14 cellular contexts compared by ENCODE assay signal in the genomic region with DNA sequence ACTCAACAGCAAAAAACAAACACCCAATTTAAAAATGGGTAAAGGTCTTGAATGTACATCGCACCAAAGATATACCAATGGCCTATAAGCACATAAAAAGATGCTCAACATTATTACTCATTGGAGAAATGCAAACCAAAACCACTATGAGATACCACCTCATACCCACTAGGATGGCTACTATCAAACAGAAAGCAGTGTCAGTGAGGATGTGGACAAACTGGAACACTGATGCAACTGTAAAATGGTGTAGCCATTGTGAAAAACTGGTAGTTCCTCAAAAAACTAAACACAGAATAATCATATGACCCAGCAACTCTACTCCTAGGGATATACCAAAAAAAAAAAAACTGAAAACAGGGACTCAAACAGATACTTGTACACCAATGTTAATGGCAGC. TPM values are rescaled to one million over a fixed set of nuclear protein-coding genes. Genes with fewer than 3 reads are reported as not detected.
DNase-seq lines count a peak whose midpoint lies in the region; TF ChIP-seq lines count a peak whose summit lies in the region.
"Had no signal": no experiment of that assay in that cellular context is flagged by ENCODE, and none has a peak within 500 bp of the region (broad histone marks: within the 10 kb centered on the region; RNA-seq: fewer than 3 reads in every experiment).

No MANE protein-coding gene starts in this region.

- CTCF ChIA-PET in activated CD4-positive, alpha-beta memory T cell treated with anti-CD3 and anti-CD28 coated beads for 36 hours (lab: Charles Lee), result interaction anchor here (1.2 kb wide), 1 partner anchor 49 kb away, joined by 4 read pairs; a partner anchor contains a TSS

- TF ChIP-seq CTCF in GM12865 (IDR thresholded peaks at IDR 0.05; ENCODE audit: insufficient read depth, low read depth, low read length, missing control alignments), result no peak
- TF ChIP-seq CTCF in HFFc6 (IDR thresholded peaks at IDR 0.05), result no peak
- no peak for TF ChIP-seq CTCF in coronary artery (IDR thresholded peaks at IDR 0.05)

- intact Hi-C loops in activated CD4-positive, alpha-beta memory T cell treated with anti-CD3 and anti-CD28 coated beads for 36 hours (cut with micrococcal nuclease), result loop anchor here (2.0 kb wide), 2 partner anchors 16 to 26 kb away; no protein-coding TSS in a partner anchor

- 0 out of 2 replicates have a peak, but pooled peaks cover under 1% of the 10 kb centered on the region for H3K36me3 Mint-ChIP-seq in HFFc6 (ENCODE audit: low read depth)
- peaks cover 3% of the 10 kb centered on the region for H3K36me3 Mint-ChIP-seq in activated CD4-positive, alpha-beta memory T cell treated with anti-CD3 and anti-CD28 coated beads for 36 hours

- H3K27ac Mint-ChIP-seq in HFFc6, result 0 out of 2 replicates have a peak overlapping the region, but pooled peaks have one; percentile 2
- H3K27ac Mint-ChIP-seq in activated CD4-positive, alpha-beta memory T cell treated with anti-CD3 and anti-CD28 coated beads for 36 hours, result no peak overlapping the region
- H3K27ac Mint-ChIP-seq: progenitor cell of endocrine pancreas, type B pancreatic cell had no signal

- H3K4me3 ChIP-seq in GM12865 (ENCODE audit: low read depth, low read length) (no peak overlapping the region), coronary artery (no peak overlapping the region)
- H3K4me3 ChIP-seq: HAP-1 had no signal

- H3K27ac ChIP-seq in coronary artery, result no peak overlapping the region

- POLR2A ChIA-PET in activated CD4-positive, alpha-beta memory T cell treated with anti-CD3 and anti-CD28 coated beads for 36 hours (lab: Charles Lee), result no interaction called here

- H3K9me3 Mint-ChIP-seq in HFFc6, result no peaks in the 10 kb centered on the region
- peaks cover under 1% of the 10 kb centered on the region for H3K9me3 Mint-ChIP-seq in activated CD4-positive, alpha-beta memory T cell treated with anti-CD3 and anti-CD28 coated beads for 36 hours

- no peak overlapping the region for H3K4me3 Mint-ChIP-seq in HFFc6
- no peak overlapping the region for H3K4me3 Mint-ChIP-seq in activated CD4-positive, alpha-beta memory T cell treated with anti-CD3 and anti-CD28 coated beads for 36 hours
- H3K4me3 Mint-ChIP-seq: type B pancreatic cell had no signal

- H3K27me3 Mint-ChIP-seq in HFFc6 (ENCODE audit: insufficient read depth), result no peaks in the 10 kb centered on the region; the same call in 1 of the 2 replicates
- H3K27me3 Mint-ChIP-seq in activated CD4-positive, alpha-beta memory T cell treated with anti-CD3 and anti-CD28 coated beads for 36 hours, result no peaks in the 10 kb centered on the region
- H3K27me3 Mint-ChIP-seq: progenitor cell of endocrine pancreas, type B pancreatic cell had no signal

- DNase-seq in GM12865 (ENCODE audit: low read depth) (peak; percentile 28), HFFc6 (no peak), SKM-1 (lab: John Stamatoyannopoulos, UW; ENCODE audit: unreplicated experiment) (peak; percentile 10), medulla oblongata (ENCODE audit: extremely low spot score) (peak; percentile 38), NCI-H2227 treated with DMSO at 0.1 percent for 48 hours (lab: John Stamatoyannopoulos, UW) (no peak), coronary artery (ENCODE audit: low spot score) (no peak), occipital lobe (lab: John Stamatoyannopoulos, UW) (no peak)
- no peak for DNase-seq in activated CD4-positive, alpha-beta memory T cell treated with anti-CD3 and anti-CD28 coated beads for 36 hours
- DNase-seq: DMS153, NCI-H2081, SHP77 had no signal

- H3K4me1 Mint-ChIP-seq in HFFc6 (ENCODE audit: low read depth), result peaks cover 87% of the 10 kb centered on the region
- H3K4me1 Mint-ChIP-seq in activated CD4-positive, alpha-beta memory T cell treated with anti-CD3 and anti-CD28 coated beads for 36 hours (ENCODE audit: low read depth), result peaks cover 71% of the 10 kb centered on the region

RNA-seq across cellular contexts. Expression of a gene that starts 49.3 kb away (rescaled TPM):
- 10 to 100 TPM; 24.6 to 28.8 (median 26.5) TPM for total RNA-seq in HFFc6 (2021; fragmentation: NEBNext Ultra II Directional; extraction: Animal tissue kit (Norgen Biotek cat#: 25700))
- total RNA-seq in activated CD4-positive, alpha-beta memory T cell treated with anti-CD3 and anti-CD28 coated beads for 36 hours, result 10 to 100 TPM; 34.5 to 35.7 TPM
- total RNA-seq in occipital lobe, result 107 TPM

Comparison
In these comparisons a context has a peak if more than half of its experiments do, and no peak if none do; other contexts are left out.
1. DNase-seq: peak in GM12865 (single experiment), SKM-1 (single experiment) and medulla oblongata (single experiment); none in HFFc6 (single experiment), NCI-H2227 treated with DMSO at 0.1 percent for 48 hours (single experiment), coronary artery (single experiment), activated CD4-positive, alpha-beta memory T cell treated with anti-CD3 and anti-CD28 coated beads for 36 hours (single experiment) and occipital lobe (single experiment).